ENCODE assay signal across 20 cellular contexts in genomic region chr17:30534938-30535921, GRCh38. TPM values are rescaled to one million over a fixed set of nuclear protein-coding genes. Genes with fewer than 3 reads are reported as not detected.
A peak's percentile ranks its signal among the peaks of the same experiment; 100 is the strongest.
DNase-seq lines count a peak whose midpoint lies in the region; ATAC-seq, FAIRE-seq and TF ChIP-seq lines count a peak whose summit lies in the region.
"Had no signal": no experiment of that assay in that cellular context is flagged by ENCODE, and none has a peak within 500 bp of the region (broad histone marks: within the 10 kb centered on the region; RNA-seq: fewer than 3 reads in every experiment).

No MANE protein-coding gene starts in this region.

- H3K27ac ChIP-seq in left ventricle myocardium inferior (replicated peaks) (no peak overlapping the region), Panc1 (ENCODE audit: low read length) (no peak overlapping the region), HepG2 (ENCODE audit: extremely low read length, insufficient read depth, low read length) (no peak overlapping the region)
- H3K27ac ChIP-seq: 22Rv1; BLaER1 treated with 17β-estradiol and CSF1 and Interleukin-3, amounts not matched to agents 10 nM and 100 nM; HL-60 had no signal

- no peak for TF ChIP-seq CTCF in left ventricle myocardium inferior (IDR thresholded peaks at IDR 0.05; ENCODE audit: borderline replicate concordance)
- no peak for TF ChIP-seq CTCF in Panc1 (IDR thresholded peaks at IDR 0.05)
- TF ChIP-seq CTCF in HepG2 (CRISPR knock-in tag; IDR thresholded peaks at IDR 0.05) = no peak

- 80% methylated on average over 11 of the region's 12 CpGs for WGBS in HepG2 (ENCODE audit: low lambda C conversion rate)

- POLR2A ChIA-PET in Panc1 (lab: Charles Lee) (interaction anchor here (0.5 to 0.7 kb wide), 2 partner anchors 15 to 397 kb away, joined by 7 to 9 read pairs; no protein-coding TSS in a partner anchor), HepG2 (lab: Yijun Ruan, JAX) (no interaction called here)

- intact Hi-C loops in Right ventricle myocardium superior (cut with DNase I) = no loop called here
- intact Hi-C loops in left ventricle myocardium inferior (cut with micrococcal nuclease) = no loop called here
- intact Hi-C loops in Panc1 (cut with micrococcal nuclease; ENCODE audit: unreplicated experiment) = no loop called here
- intact Hi-C loops in HepG2 (cut with micrococcal nuclease; ENCODE audit: unreplicated experiment) = no loop called here

- H2AFZ ChIP-seq in HepG2 (ENCODE audit: low read length) = no peak overlapping the region

- H3K4me1 ChIP-seq in left ventricle myocardium inferior (no peaks in the 10 kb centered on the region), Panc1 (ENCODE audit: control insufficient read depth, insufficient read depth, low read length) (no peaks in the 10 kb centered on the region), HepG2 (ENCODE audit: insufficient read depth, low read length) (no peaks in the 10 kb centered on the region)
- H3K4me1 ChIP-seq: BLaER1 treated with 17β-estradiol and CSF1 and Interleukin-3, amounts not matched to agents 10 nM and 100 nM had no signal

- BruUV-seq in Panc1 (replicated peaks; lab: Mats Ljungman, UMichigan) (no TSS peak), HepG2 (replicated peaks; lab: Mats Ljungman, UMichigan) (no TSS peak)

- H3K9ac ChIP-seq in HepG2 (ENCODE audit: insufficient read depth, low read depth, low read length) = no peak overlapping the region
- H3K9ac ChIP-seq: BLaER1 treated with 17β-estradiol and CSF1 and Interleukin-3, amounts not matched to agents 10 nM and 100 nM had no signal

- no peak for TF ChIP-seq POLR2A in HepG2 (IDR thresholded peaks at IDR 0.05; ENCODE audit: insufficient read depth in 1 of 2, low read depth in 2 of 2, low read length in 2 of 2)

- DNase-seq in Right ventricle myocardium superior (no peak), left ventricle myocardium inferior (no peak), Panc1 (ENCODE audit: low read depth, low spot score) (no peak), HepG2 (ENCODE audit: low spot score) (no peak), urothelium cell line (ENCODE audit: low spot score) (no peak), KG1 (lab: John Stamatoyannopoulos, UW) (no peak)
- DNase-seq: ACHN; CD4-positive, alpha-beta T cell; DMS153; DND-41; GDM1; HCEC 1CT; HFFc6 had no signal

- no peaks in the 10 kb centered on the region for H4K20me1 ChIP-seq in HepG2 (ENCODE audit: insufficient read depth, low read length)
- H4K20me1 ChIP-seq: BLaER1 treated with 17β-estradiol and CSF1 and Interleukin-3, amounts not matched to agents 10 nM and 100 nM had no signal

- H3K9me3 ChIP-seq in left ventricle myocardium inferior (replicated peaks) = no peaks in the 10 kb centered on the region
- H3K9me3 ChIP-seq in Panc1 (ENCODE audit: control insufficient read depth, insufficient read depth, low read depth, low read length) = no peaks in the 10 kb centered on the region
- no peaks in the 10 kb centered on the region for H3K9me3 ChIP-seq in HepG2 (ENCODE audit: low read length)

- H3K4me2 ChIP-seq in HepG2 (ENCODE audit: low read depth, low read length) = no peak overlapping the region
- H3K4me2 ChIP-seq: BLaER1 treated with 17β-estradiol and CSF1 and Interleukin-3, amounts not matched to agents 10 nM and 100 nM had no signal

- CTCF ChIA-PET in Panc1 (lab: Charles Lee) (no interaction called here), HepG2 (lab: Yijun Ruan, JAX; ENCODE audit: low intra/inter-chr PET ratio, low total read pairs) (no interaction called here)

- no peaks in the 10 kb centered on the region for H3K79me2 ChIP-seq in HepG2 (ENCODE audit: insufficient read depth, low read length)

- no peak for TF ChIP-seq RAD21 in HepG2 (CRISPR knock-in tag; IDR thresholded peaks at IDR 0.05)

- in situ Hi-C loops in Panc1 (cut with HindIII; ENCODE audit: low pct_unique_long_range_greater_than_20kb, low sequenced_read_pairs) = no loop called here
- in situ Hi-C loops in HepG2 (cut with HindIII; ENCODE audit: extremely low pct_ligation_motif_present, low pct_unique_long_range_greater_than_20kb) = no loop called here

- H3K4me3 ChIP-seq in left ventricle myocardium inferior = no peak overlapping the region
- no peak overlapping the region for H3K4me3 ChIP-seq in Panc1 (ENCODE audit: low read depth in 2 of 2, low read length in 2 of 2)
- no peak overlapping the region for H3K4me3 ChIP-seq in HepG2 (replicated peaks in 1 of 3; ENCODE audit: insufficient read depth in 1 of 3, low read depth in 2 of 3, low read length in 3 of 3)
- H3K4me3 ChIP-seq: BLaER1 treated with 17β-estradiol and CSF1 and Interleukin-3, amounts not matched to agents 10 nM and 100 nM had no signal

- ATAC-seq in Right ventricle myocardium superior (ENCODE audit: poor library complexity) (peak; percentile 32), Panc1 (0 out of 2 replicates have a peak, but pooled peaks have one; percentile 36), HepG2 (peak; percentile 23; the same call in 2 of the 3 replicates), GM19395 (IDR thresholded peaks at IDR 0.05; ENCODE audit: unreplicated experiment) (no peak), HG03442 (IDR thresholded peaks at IDR 0.05; ENCODE audit: unreplicated experiment) (no peak)

- no peaks in the 10 kb centered on the region for H3K27me3 ChIP-seq in left ventricle myocardium inferior (ENCODE audit: low read depth)
- peaks cover 3% of the 10 kb centered on the region; the same call in 1 of the 2 replicates for H3K27me3 ChIP-seq in Panc1 (ENCODE audit: control insufficient read depth, insufficient read depth, low read length)
- H3K27me3 ChIP-seq in HepG2 (ENCODE audit: control insufficient read depth in 1 of 2, insufficient read depth in 2 of 2, low read length in 2 of 2) = no peaks in the 10 kb centered on the region
- H3K27me3 ChIP-seq: BLaER1 treated with 17β-estradiol and CSF1 and Interleukin-3, amounts not matched to agents 10 nM and 100 nM had no signal

- H3K36me3 ChIP-seq in left ventricle myocardium inferior (no peaks in the 10 kb centered on the region), Panc1 (ENCODE audit: control insufficient read depth, insufficient read depth, low read length) (no peaks in the 10 kb centered on the region), HepG2 (replicated peaks in 1 of 2; ENCODE audit: control insufficient read depth in 1 of 2, insufficient read depth in 2 of 2, low read length in 2 of 2) (0 out of 5 replicates have a peak, but pooled peaks cover 0 to 3% of the 10 kb centered on the region in 2 experiments)

- no peak for FAIRE-seq in HepG2 (lab: Jason Lieb, UNC)
- FAIRE-seq in urothelium cell line (lab: Jason Lieb, UNC) = peak; percentile 80
- FAIRE-seq: D721Med, GM12892 had no signal

- TF ChIP-seq EP300 in HepG2 (IDR thresholded peaks at IDR 0.05; ENCODE audit: low read depth in 2 of 2, low read length in 2 of 2) (no peak), HepG2 (CRISPR knock-in tag; IDR thresholded peaks at IDR 0.05; ENCODE audit: borderline replicate concordance) (no peak)

TF ChIP-seq in HepG2, 621 proteins besides CTCF, POLR2A, EP300 and RAD21 (continues in another document):
- TF ChIP-seq KMT2A (CRISPR knock-in tag; IDR thresholded peaks at IDR 0.05) (no peak), BRD4 (CRISPR knock-in tag; IDR thresholded peaks at IDR 0.05) (no peak)

RNA-seq across cellular contexts. Expression of gene GOSR1, which starts 58.0 kb away (rescaled TPM):
- total RNA-seq in Right ventricle myocardium superior (29.7 TPM), left ventricle myocardium inferior (28.2 TPM), Panc1 (2021; ENCODE audit: unreplicated experiment) (68.0 TPM), HepG2 (2016; rRNA removed; fragmentation: Illumina TruSeq; extraction: Trizol) (37.0 and 44.6 TPM in 2 replicates)
- polyA plus RNA-seq in Panc1 (2012; ENCODE audit: insufficient read length) = 35.4 TPM
- 28.9 and 32.9 TPM in 2 replicates for total RNA-seq in HepG2 (2016; cell fraction: cytosol; rRNA removed; fragmentation: Illumina TruSeq; extraction: Trizol; ENCODE audit: low read depth)
- 36.9 and 46.8 TPM in 2 replicates for total RNA-seq in HepG2 (2016; cell fraction: insoluble cytoplasmic fraction; rRNA removed; fragmentation: Illumina TruSeq; extraction: Trizol)
- 18.1 and 20.9 TPM in 2 replicates for total RNA-seq in HepG2 (2016; cell fraction: membrane; rRNA removed; fragmentation: Illumina TruSeq; extraction: Trizol)
- total RNA-seq in HepG2 (2016; cell fraction: nucleus; rRNA removed; fragmentation: Illumina TruSeq; extraction: Trizol) = 39.4 and 39.8 TPM in 2 replicates
- polyA plus RNA-seq in HepG2 (2011; rRNA removed) = 12.5 and 15.8 TPM in 2 replicates
- polyA plus RNA-seq in HepG2 (2011; cell fraction: cytosol; rRNA removed) = 7.1 and 11.8 TPM in 2 replicates
- polyA plus RNA-seq in HepG2 (2011; cell fraction: nucleus; rRNA removed) = 10.2 and 10.3 TPM in 2 replicates
- 26.1 and 37.7 TPM in 2 replicates for polyA plus RNA-seq in HepG2 (2012)
- polyA plus RNA-seq in HepG2 (2016; cell fraction: cytosol; fragmentation: Illumina TruSeq; extraction: Trizol; ENCODE audit: low read depth) = 3.3 and 3.6 TPM in 2 replicates
- 30.4 and 34.8 TPM in 2 replicates for polyA plus RNA-seq in HepG2 (2016; cell fraction: insoluble cytoplasmic fraction; fragmentation: Illumina TruSeq; extraction: Trizol; ENCODE audit: low read depth)
- polyA plus RNA-seq in HepG2 (2016; cell fraction: membrane; fragmentation: Illumina TruSeq; extraction: Trizol; ENCODE audit: low read depth) = 8.4 and 9.0 TPM in 2 replicates
- 35.8 and 42.7 TPM in 2 replicates for polyA plus RNA-seq in HepG2 (2016; cell fraction: nucleus; fragmentation: Illumina TruSeq; extraction: Trizol; ENCODE audit: insufficient read depth, low read depth)
- 13.3 and 27.5 TPM in 2 replicates for polyA minus RNA-seq in HepG2 (2011; rRNA and poly(A)+ RNA removed; ENCODE audit: low replicate concordance)
- polyA minus RNA-seq in HepG2 (2011; cell fraction: cytosol; rRNA and poly(A)+ RNA removed) = 14.8 and 16.9 TPM in 2 replicates
- polyA minus RNA-seq in HepG2 (2011; cell fraction: nucleus; rRNA and poly(A)+ RNA removed) = 56.3 and 63.3 TPM in 2 replicates

Comparison
In these comparisons a context has a peak if more than half of its experiments do, and no peak if none do; other contexts are left out.
1. ATAC-seq: peak in Right ventricle myocardium superior (single experiment), Panc1 (single experiment) and HepG2 (single experiment); none in GM19395 (single experiment) and HG03442 (single experiment).